In the genomic region with DNA sequence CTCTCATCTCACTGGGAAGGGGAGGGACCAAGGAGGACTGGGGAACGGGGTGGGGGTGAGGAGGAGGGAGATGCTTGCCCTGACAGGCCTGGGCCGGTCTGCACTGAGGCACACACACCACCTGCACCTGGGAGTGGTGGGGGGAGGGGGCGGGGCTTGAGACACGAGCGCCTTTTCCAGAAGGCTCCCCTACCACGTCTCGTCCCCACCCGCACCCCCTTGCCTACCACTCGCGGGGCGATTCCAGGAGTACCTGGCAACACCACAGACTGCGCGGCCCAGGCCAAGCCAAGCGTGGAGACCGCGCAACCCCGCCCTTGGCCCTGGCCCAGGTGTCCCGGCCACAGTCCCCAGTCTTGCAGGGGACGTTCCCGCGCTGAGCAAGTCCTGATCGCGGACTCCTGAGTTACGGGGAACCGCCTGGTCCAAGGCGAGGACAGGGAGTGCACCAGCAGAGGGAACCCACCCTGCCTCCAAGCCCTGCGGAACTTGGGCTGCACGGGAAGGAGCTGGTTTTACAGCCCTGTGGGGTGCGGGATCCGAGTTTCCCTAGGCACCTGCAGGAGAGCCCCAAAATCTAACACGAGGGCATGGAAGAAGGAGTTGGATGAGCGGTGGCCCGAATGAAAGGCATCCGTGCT, we compare ENCODE assay signal across 13 cellular contexts.
DNase-seq lines count a peak whose midpoint lies in the region; ATAC-seq and TF ChIP-seq lines count a peak whose summit lies in the region.
"Had no signal": no experiment of that assay in that cellular context is flagged by ENCODE, and none has a peak within 500 bp of the region (broad histone marks: within the 10 kb centered on the region; RNA-seq: fewer than 3 reads in every experiment).

No MANE protein-coding gene starts in this region.

- intact Hi-C loops in esophagus squamous epithelium (cut with DNase I): no loop called here

- peaks cover 19% of the 10 kb centered on the region for H3K4me1 ChIP-seq in GM23248 (ENCODE audit: insufficient read depth)
- H3K4me1 ChIP-seq in SJSA1 (replicated peaks): peaks cover 20% of the 10 kb centered on the region
- peaks cover 16 to 44% (median 25%) of the 10 kb centered on the region in 3 donors for H3K4me1 ChIP-seq in esophagus squamous epithelium
- H3K4me1 ChIP-seq in trophoblast cell (ENCODE audit: control insufficient read depth in 1 of 2, insufficient read depth in 2 of 2, low read length in 2 of 2): peaks cover 19 to 20% of the 10 kb centered on the region in 2 experiments

- H2AK5ac ChIP-seq in trophoblast cell (ENCODE audit: low read length): peak overlapping the region; percentile 24

- peak overlapping the region; percentile 47; the same call in 1 of the 2 replicates for H3K4me3 ChIP-seq in GM23248
- H3K4me3 ChIP-seq in SJSA1: no peak overlapping the region
- peak overlapping the region; percentile 3 to 45 (median 18) for H3K4me3 ChIP-seq in esophagus squamous epithelium
- no peak overlapping the region for H3K4me3 ChIP-seq in trophoblast cell (ENCODE audit: low read depth, low read length)

- no peak overlapping the region for H4K12ac ChIP-seq in trophoblast cell (ENCODE audit: low read depth, low read length)

- ATAC-seq in HG02623 (IDR thresholded peaks at IDR 0.05; ENCODE audit: unreplicated experiment): no peak
- no peak for ATAC-seq in GM21717 (IDR thresholded peaks at IDR 0.05; ENCODE audit: unreplicated experiment)
- ATAC-seq: activated naive CD8-positive, alpha-beta T cell treated with anti-CD3 and anti-CD28 coated beads, Interleukin-2, amount 50 U/mL, for 24 hours had no signal

- peak overlapping the region; percentile 3 for H3K23ac ChIP-seq in trophoblast cell (ENCODE audit: low read length)

- H3K9me2 ChIP-seq in GM23248 (ENCODE audit: insufficient read depth): no peaks in the 10 kb centered on the region

- H3K9ac ChIP-seq in GM23248: 0 out of 2 replicates have a peak overlapping the region, but pooled peaks have one; percentile 13
- no peak overlapping the region for H3K9ac ChIP-seq in trophoblast cell (ENCODE audit: low read length)

- H3F3A ChIP-seq in GM23248 (ENCODE audit: insufficient read depth): peaks cover 6% of the 10 kb centered on the region; the same call in 1 of the 2 replicates

- H3K36me3 ChIP-seq in GM23248 (ENCODE audit: low read depth) (no peaks in the 10 kb centered on the region), SJSA1 (no peaks in the 10 kb centered on the region), esophagus squamous epithelium (no peaks in the 10 kb centered on the region), trophoblast cell (ENCODE audit: control insufficient read depth in 1 of 2, insufficient read depth in 2 of 2, low read length in 2 of 2) (no peaks in the 10 kb centered on the region)

- H2BK5ac ChIP-seq in trophoblast cell (ENCODE audit: low read depth, low read length, poor library complexity): no peak overlapping the region

- no peaks in the 10 kb centered on the region for H3K9me3 ChIP-seq in GM23248 (ENCODE audit: low read depth)
- no peaks in the 10 kb centered on the region for H3K9me3 ChIP-seq in SJSA1 (replicated peaks)
- no peaks in the 10 kb centered on the region for H3K9me3 ChIP-seq in esophagus squamous epithelium
- H3K9me3 ChIP-seq in trophoblast cell (ENCODE audit: insufficient read depth, low read depth, low read length): peaks cover 2% of the 10 kb centered on the region

- no peak overlapping the region for H3K27ac ChIP-seq in GM23248
- peak overlapping the region; percentile 68; the same call in 1 of the 2 replicates for H3K27ac ChIP-seq in SJSA1
- peak overlapping the region; percentile 59 to 85 (median 78) for H3K27ac ChIP-seq in esophagus squamous epithelium
- no peak overlapping the region for H3K27ac ChIP-seq in trophoblast cell (ENCODE audit: low read depth, low read length)
- H3K27ac ChIP-seq: HL-60 had no signal

- 3 to 6% methylated on average over 24 to 29 of the region's 34 CpGs for WGBS in GM23248 (ENCODE audit: low coverage in 1 of 2, low lambda C conversion rate in 2 of 2, missing lambda C conversion rate in 2 of 2), 2 experiments
- WGBS in esophagus squamous epithelium, 2 donors: 0 to 7% methylated on average over 3 to 8 of the region's 34 CpGs
- WGBS in trophoblast cell (ENCODE audit: extremely low coverage, insufficient coverage, insufficient read length): no CpG with 5 or more reads among the region's 34 CpGs

- H2BK120ac ChIP-seq in trophoblast cell (ENCODE audit: insufficient read depth, low read length, poor library complexity): no peak overlapping the region

- no peak for TF ChIP-seq POLR2A in esophagus squamous epithelium (IDR thresholded peaks at IDR 0.05)

- H4K8ac ChIP-seq in trophoblast cell (ENCODE audit: low read depth, low read length): no peak overlapping the region

- H2AFZ ChIP-seq in GM23248 (peak overlapping the region; percentile 52), trophoblast cell (ENCODE audit: insufficient read depth, low read length, poor library complexity) (no peak overlapping the region)

- H3K4ac ChIP-seq in trophoblast cell (ENCODE audit: low read depth, low read length): no peak overlapping the region

- peak overlapping the region; percentile 50 for H4K91ac ChIP-seq in trophoblast cell (ENCODE audit: low read depth, low read length)

- peak overlapping the region; percentile 20 for H3K18ac ChIP-seq in trophoblast cell (ENCODE audit: low read length)

- peak overlapping the region; percentile 54 for H2BK12ac ChIP-seq in trophoblast cell (ENCODE audit: low read length)

- H4K20me1 ChIP-seq in GM23248 (ENCODE audit: insufficient read depth): no peaks in the 10 kb centered on the region

- in situ Hi-C loops in GM23248 (cut with MboI): no loop called here

- DNase-seq in GM23248 (no peak), SJSA1 (ENCODE audit: low read depth in 1 of 2, low spot score in 2 of 2) (no peak), esophagus squamous epithelium (lab: John Stamatoyannopoulos, UW) (no peak), trophoblast cell (no peak), HCEC 1CT (no peak)
- no peak for DNase-seq in stimulated activated CD4-positive, alpha-beta T cell treated with anti-CD3 and anti-CD28 coated beads, Interleukin-2, amount 100 ng/mL, for 24 hours
- DNase-seq: activated naive CD8-positive, alpha-beta T cell treated with anti-CD3 and anti-CD28 coated beads, Interleukin-2, amount 50 U/mL, for 24 hours; cortex of kidney; NCI-H146; stimulated activated CD4-positive, alpha-beta T cell treated with anti-CD3 and anti-CD28 coated beads, Interleukin-15, amount 100 ng/mL, for 24 hours had no signal

- H3K14ac ChIP-seq in trophoblast cell (ENCODE audit: low read length): peak overlapping the region; percentile 20

- peak overlapping the region; percentile 65 for H3K4me2 ChIP-seq in GM23248 (ENCODE audit: unreplicated experiment)
- peak overlapping the region; percentile 43 for H3K4me2 ChIP-seq in trophoblast cell (ENCODE audit: low read length)

- peak in 1 of 6 experiments; percentile 14 for TF ChIP-seq CTCF in esophagus squamous epithelium (IDR thresholded peaks at IDR 0.05)

- peaks cover 5% of the 10 kb centered on the region for H3K79me1 ChIP-seq in trophoblast cell (ENCODE audit: low read length)

- no peaks in the 10 kb centered on the region for H3K79me2 ChIP-seq in GM23248 (ENCODE audit: insufficient read depth)
- H3K79me2 ChIP-seq in trophoblast cell (ENCODE audit: control insufficient read depth, insufficient read depth, low read length, poor library complexity): peaks cover 2% of the 10 kb centered on the region

- 0 out of 2 replicates have a peak, but pooled peaks cover 2% of the 10 kb centered on the region for H3K27me3 ChIP-seq in GM23248 (replicated peaks; ENCODE audit: insufficient read depth)
- no peaks in the 10 kb centered on the region for H3K27me3 ChIP-seq in SJSA1 (replicated peaks)
- peaks cover 0 to 70% (median 0%) of the 10 kb centered on the region in 4 donors for H3K27me3 ChIP-seq in esophagus squamous epithelium
- H3K27me3 ChIP-seq in trophoblast cell (ENCODE audit: insufficient read depth, low read length): no peaks in the 10 kb centered on the region

Comparison
In these comparisons a context has a peak if more than half of its experiments do, and no peak if none do; other contexts are left out.
1. H3K27ac ChIP-seq: peak in SJSA1 (single experiment) and esophagus squamous epithelium (4 of 4); none in GM23248 (single experiment) and trophoblast cell (single experiment).
2. H3K4me3 ChIP-seq: peak in GM23248 (single experiment) and esophagus squamous epithelium (4 of 4); none in SJSA1 (single experiment) and trophoblast cell (single experiment).